ENCODE assay signal across 9 cellular contexts in the genomic region with DNA sequence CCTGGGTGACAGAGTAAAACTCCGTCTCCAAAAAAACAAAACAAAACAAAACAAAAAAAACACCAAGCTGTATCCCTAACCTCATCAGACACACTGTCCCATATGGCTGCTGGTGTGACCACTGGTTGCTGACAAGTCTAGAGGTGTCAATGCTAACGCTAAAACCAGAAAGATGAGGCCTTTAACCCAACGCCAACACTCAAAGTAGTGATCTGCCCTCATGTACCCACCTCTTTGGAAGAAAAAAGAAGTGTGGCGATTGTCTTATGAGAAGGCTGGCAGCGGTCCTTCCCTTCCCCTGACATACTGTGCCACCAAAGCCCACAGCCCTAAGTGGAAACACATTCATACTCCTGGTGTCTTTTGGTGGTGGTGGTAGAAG. TPM values are rescaled to one million over a fixed set of nuclear protein-coding genes. Genes with fewer than 3 reads are reported as not detected.
A peak's percentile ranks its signal among the peaks of the same experiment; 100 is the strongest.
DNase-seq lines count a peak whose midpoint lies in the region; ATAC-seq, FAIRE-seq and TF ChIP-seq lines count a peak whose summit lies in the region.
"Had no signal": no experiment of that assay in that cellular context is flagged by ENCODE, and none has a peak within 500 bp of the region (broad histone marks: within the 10 kb centered on the region; RNA-seq: fewer than 3 reads in every experiment).

No MANE protein-coding gene starts in this region.

- no peak for TF ChIP-seq EP300 in HepG2 (IDR thresholded peaks at IDR 0.05; ENCODE audit: low read depth in 2 of 2, low read length in 2 of 2)
- TF ChIP-seq EP300 in HepG2 (CRISPR knock-in tag; IDR thresholded peaks at IDR 0.05; ENCODE audit: borderline replicate concordance), result no peak

- no peak for DNase-seq in activated T-cell treated with anti-CD3 and anti-CD28 coated beads, Interleukin-2, amount 50 U/mL, for 72 hours
- DNase-seq in activated T-cell treated with anti-CD3 and anti-CD28 coated beads, Interleukin-2, amount 50 U/mL, for 48 hours, result no peak
- DNase-seq in activated T-helper 2 cell treated with anti-CD3 and anti-CD28 coated beads, Interferon-gamma antibody, Interleukin-2, Interleukin-4, amounts not matched to agents 10 μg/mL and 5 μg/mL and 100 μg/mL, durations not matched to agents 14 hours and 24 hours and 36 hours (ENCODE audit: low spot score), result no peak
- DNase-seq in HepG2 (ENCODE audit: low spot score) (no peak), tibial artery (no peak), left colon (no peak), glomerular visceral epithelial cell (ENCODE audit: extremely low spot score) (no peak), NCI-H2107 (lab: John Stamatoyannopoulos, UW) (no peak)

- TF ChIP-seq CTCF in HepG2 (CRISPR knock-in tag; IDR thresholded peaks at IDR 0.05) (no peak), tibial artery (IDR thresholded peaks at IDR 0.05) (no peak)

- CTCF ChIA-PET in HepG2 (lab: Yijun Ruan, JAX; ENCODE audit: low intra/inter-chr PET ratio, low total read pairs), result no interaction called here

- peaks cover 94% of the 10 kb centered on the region for H3K4me1 ChIP-seq in HepG2 (ENCODE audit: insufficient read depth, low read length)
- H3K4me1 ChIP-seq in tibial artery, result peaks cover 0 to 49% (median 29%) of the 10 kb centered on the region in 4 donors

- TF ChIP-seq POLR2A in HepG2 (IDR thresholded peaks at IDR 0.05; ENCODE audit: insufficient read depth in 1 of 2, low read depth in 2 of 2, low read length in 2 of 2), result no peak

- no peaks in the 10 kb centered on the region for H3K27me3 Mint-ChIP-seq in activated T-cell treated with anti-CD3 and anti-CD28 coated beads, Interleukin-2, amount 50 U/mL, for 72 hours (ENCODE audit: low read depth)
- no peaks in the 10 kb centered on the region for H3K27me3 Mint-ChIP-seq in activated T-helper 2 cell treated with anti-CD3 and anti-CD28 coated beads, Interferon-gamma antibody, Interleukin-2, Interleukin-4, amounts not matched to agents 10 μg/mL and 5 μg/mL and 100 μg/mL, durations not matched to agents 14 hours and 24 hours and 36 hours (ENCODE audit: low read depth)

- no peak overlapping the region for H2AFZ ChIP-seq in HepG2 (ENCODE audit: low read length)

- peak overlapping the region; percentile 62; the same call in 1 of the 2 replicates for H3K9ac ChIP-seq in HepG2 (ENCODE audit: insufficient read depth, low read depth, low read length)

- H3K36me3 ChIP-seq in HepG2 (replicated peaks in 1 of 2; ENCODE audit: control insufficient read depth in 1 of 2, insufficient read depth in 2 of 2, low read length in 2 of 2) (peaks cover 0 to 14% of the 10 kb centered on the region in 2 experiments; a peak in 2 of 5 replicates), tibial artery (no peaks in the 10 kb centered on the region)

- in situ Hi-C loops in HepG2 (cut with HindIII; ENCODE audit: extremely low pct_ligation_motif_present, low pct_unique_long_range_greater_than_20kb), result no loop called here

- H3K4me3 ChIP-seq in HepG2 (replicated peaks in 1 of 3; ENCODE audit: insufficient read depth in 1 of 3, low read depth in 2 of 3, low read length in 3 of 3), result peak overlapping the region in 1 of 3 experiments; percentile 65; a peak in 1 of 6 replicates
- H3K4me3 ChIP-seq in tibial artery, result peak overlapping the region; percentile 51 to 56

- intact Hi-C loops in activated T-helper 2 cell treated with anti-CD3 and anti-CD28 coated beads, Interferon-gamma antibody, Interleukin-2, Interleukin-4, amounts not matched to agents 10 μg/mL and 5 μg/mL and 100 μg/mL, durations not matched to agents 14 hours and 24 hours and 36 hours (cut with micrococcal nuclease), result loop anchor here (2.0 kb wide), 1 partner anchor 121 kb away; no protein-coding TSS in a partner anchor
- intact Hi-C loops in HepG2 (cut with micrococcal nuclease; ENCODE audit: unreplicated experiment) (loop anchor here (1.0 to 2.0 kb wide), 2 partner anchors 57 to 215 kb away; no protein-coding TSS in a partner anchor), tibial artery (cut with DNase I; ENCODE audit: low total_unique reads) (loop anchor here (5.0 kb wide), 1 partner anchor 223 kb away; no protein-coding TSS in a partner anchor), left colon (cut with DNase I, micrococcal nuclease) (loop anchor here in 1 of 2 donors (10.0 kb wide), 1 partner anchor 221 kb away; no protein-coding TSS in a partner anchor)

- FAIRE-seq in HepG2 (lab: Jason Lieb, UNC), result no peak
- FAIRE-seq: colon had no signal

- no peak for TF ChIP-seq RAD21 in HepG2 (CRISPR knock-in tag; IDR thresholded peaks at IDR 0.05)

- H3K4me2 ChIP-seq in HepG2 (ENCODE audit: low read depth, low read length), result peak overlapping the region; percentile 97

- peak overlapping the region; percentile 70 for H3K27ac ChIP-seq in HepG2 (ENCODE audit: extremely low read length, insufficient read depth, low read length)
- peak overlapping the region; percentile 73 to 76 for H3K27ac ChIP-seq in tibial artery

- no peak overlapping the region for H3K27ac Mint-ChIP-seq in activated T-cell treated with anti-CD3 and anti-CD28 coated beads, Interleukin-2, amount 50 U/mL, for 72 hours
- H3K27ac Mint-ChIP-seq in activated T-helper 2 cell treated with anti-CD3 and anti-CD28 coated beads, Interferon-gamma antibody, Interleukin-2, Interleukin-4, amounts not matched to agents 10 μg/mL and 5 μg/mL and 100 μg/mL, durations not matched to agents 14 hours and 24 hours and 36 hours, result peak overlapping the region; percentile 92

- no TSS peak for BruUV-seq in HepG2 (replicated peaks; lab: Mats Ljungman, UMichigan)

- H3K79me2 ChIP-seq in HepG2 (ENCODE audit: insufficient read depth, low read length), result peaks cover 99% of the 10 kb centered on the region

- ATAC-seq in activated T-cell treated with anti-CD3 and anti-CD28 coated beads, Interleukin-2, amount 50 U/mL, for 72 hours (replicated peaks in 1 of 2), result peak; percentile 12 to 16
- no peak for ATAC-seq in HepG2
- ATAC-seq in left colon, result no peak

- POLR2A ChIA-PET in HepG2 (lab: Yijun Ruan, JAX), result interaction anchor here (1.2 to 5.0 kb wide), 4 partner anchors 8 to 215 kb away, joined by 3 to 48 read pairs (median 11); partner anchors contain the start of gene SERTAD2

- H3K4me1 Mint-ChIP-seq in activated T-cell treated with anti-CD3 and anti-CD28 coated beads, Interleukin-2, amount 50 U/mL, for 72 hours (ENCODE audit: low read depth), result peaks cover 89% of the 10 kb centered on the region
- peaks cover 70% of the 10 kb centered on the region for H3K4me1 Mint-ChIP-seq in activated T-helper 2 cell treated with anti-CD3 and anti-CD28 coated beads, Interferon-gamma antibody, Interleukin-2, Interleukin-4, amounts not matched to agents 10 μg/mL and 5 μg/mL and 100 μg/mL, durations not matched to agents 14 hours and 24 hours and 36 hours (ENCODE audit: low read depth)

- 92% methylated on average over 5 of the region's 5 CpGs for WGBS in HepG2 (ENCODE audit: low lambda C conversion rate)

- H3K27me3 ChIP-seq in HepG2 (ENCODE audit: control insufficient read depth in 1 of 2, insufficient read depth in 2 of 2, low read length in 2 of 2) (no peaks in the 10 kb centered on the region), tibial artery (no peaks in the 10 kb centered on the region)

- H3K4me3 Mint-ChIP-seq in activated T-cell treated with anti-CD3 and anti-CD28 coated beads, Interleukin-2, amount 50 U/mL, for 72 hours, result peak overlapping the region; percentile 90 to 91
- H3K4me3 Mint-ChIP-seq in activated T-helper 2 cell treated with anti-CD3 and anti-CD28 coated beads, Interferon-gamma antibody, Interleukin-2, Interleukin-4, amounts not matched to agents 10 μg/mL and 5 μg/mL and 100 μg/mL, durations not matched to agents 14 hours and 24 hours and 36 hours (ENCODE audit: low read depth), result peak overlapping the region; percentile 87

- H3K9me3 ChIP-seq in HepG2 (ENCODE audit: low read length) (no peaks in the 10 kb centered on the region), tibial artery (no peaks in the 10 kb centered on the region)

- no peaks in the 10 kb centered on the region for H3K36me3 Mint-ChIP-seq in activated T-cell treated with anti-CD3 and anti-CD28 coated beads, Interleukin-2, amount 50 U/mL, for 72 hours (ENCODE audit: insufficient read depth in 2 of 2)
- H3K36me3 Mint-ChIP-seq in activated T-helper 2 cell treated with anti-CD3 and anti-CD28 coated beads, Interferon-gamma antibody, Interleukin-2, Interleukin-4, amounts not matched to agents 10 μg/mL and 5 μg/mL and 100 μg/mL, durations not matched to agents 14 hours and 24 hours and 36 hours (ENCODE audit: low read depth), result peaks cover 12% of the 10 kb centered on the region

- no peaks in the 10 kb centered on the region for H3K9me3 Mint-ChIP-seq in activated T-cell treated with anti-CD3 and anti-CD28 coated beads, Interleukin-2, amount 50 U/mL, for 72 hours
- no peaks in the 10 kb centered on the region for H3K9me3 Mint-ChIP-seq in activated T-helper 2 cell treated with anti-CD3 and anti-CD28 coated beads, Interferon-gamma antibody, Interleukin-2, Interleukin-4, amounts not matched to agents 10 μg/mL and 5 μg/mL and 100 μg/mL, durations not matched to agents 14 hours and 24 hours and 36 hours

- H4K20me1 ChIP-seq in HepG2 (ENCODE audit: insufficient read depth, low read length), result peaks cover 100% of the 10 kb centered on the region

RNA-seq across cellular contexts. Expression of gene SERTAD2, which starts 9.9 kb away (rescaled TPM):
- 10 to 100 TPM; 14.6 to 18.5 TPM for total RNA-seq in activated T-cell treated with anti-CD3 and anti-CD28 coated beads, Interleukin-2, amount 50 U/mL, for 72 hours
- 29.2 and 31.0 TPM in 2 replicates for total RNA-seq in activated T-helper 2 cell treated with anti-CD3 and anti-CD28 coated beads, Interferon-gamma antibody, Interleukin-2, Interleukin-4, amounts not matched to agents 10 μg/mL and 5 μg/mL and 100 μg/mL, durations not matched to agents 14 hours and 24 hours and 36 hours
- total RNA-seq in HepG2 (2016; rRNA removed; fragmentation: Illumina TruSeq; extraction: Trizol), result 6.7 and 11.8 TPM in 2 replicates
- 1.4 and 1.5 TPM in 2 replicates for total RNA-seq in HepG2 (2016; cell fraction: cytosol; rRNA removed; fragmentation: Illumina TruSeq; extraction: Trizol; ENCODE audit: low read depth)
- 6.7 and 10.6 TPM in 2 replicates for total RNA-seq in HepG2 (2016; cell fraction: insoluble cytoplasmic fraction; rRNA removed; fragmentation: Illumina TruSeq; extraction: Trizol)
- total RNA-seq in HepG2 (2016; cell fraction: membrane; rRNA removed; fragmentation: Illumina TruSeq; extraction: Trizol), result 7.8 and 8.3 TPM in 2 replicates
- 14.3 and 14.5 TPM in 2 replicates for total RNA-seq in HepG2 (2016; cell fraction: nucleus; rRNA removed; fragmentation: Illumina TruSeq; extraction: Trizol)
- polyA plus RNA-seq in HepG2 (2011; rRNA removed), result 22.6 and 23.5 TPM in 2 replicates
- 18.0 and 25.0 TPM in 2 replicates for polyA plus RNA-seq in HepG2 (2011; cell fraction: cytosol; rRNA removed)
- polyA plus RNA-seq in HepG2 (2011; cell fraction: nucleus; rRNA removed), result 19.6 and 25.0 TPM in 2 replicates
- polyA plus RNA-seq in HepG2 (2012), result 42.6 and 46.2 TPM in 2 replicates
- polyA plus RNA-seq in HepG2 (2016; cell fraction: cytosol; fragmentation: Illumina TruSeq; extraction: Trizol; ENCODE audit: low read depth), result 1.8 and 2.6 TPM in 2 replicates
- 15.8 and 17.6 TPM in 2 replicates for polyA plus RNA-seq in HepG2 (2016; cell fraction: insoluble cytoplasmic fraction; fragmentation: Illumina TruSeq; extraction: Trizol; ENCODE audit: low read depth)
- polyA plus RNA-seq in HepG2 (2016; cell fraction: membrane; fragmentation: Illumina TruSeq; extraction: Trizol; ENCODE audit: low read depth), result 6.6 and 6.8 TPM in 2 replicates
- polyA plus RNA-seq in HepG2 (2016; cell fraction: nucleus; fragmentation: Illumina TruSeq; extraction: Trizol; ENCODE audit: insufficient read depth, low read depth), result 25.6 and 26.8 TPM in 2 replicates
- polyA minus RNA-seq in HepG2 (2011; rRNA and poly(A)+ RNA removed; ENCODE audit: low replicate concordance), result 7.6 and 39.9 TPM in 2 replicates
- 37.8 and 40.2 TPM in 2 replicates for polyA minus RNA-seq in HepG2 (2011; cell fraction: cytosol; rRNA and poly(A)+ RNA removed)
- polyA minus RNA-seq in HepG2 (2011; cell fraction: nucleus; rRNA and poly(A)+ RNA removed), result 37.5 and 39.7 TPM in 2 replicates
- total RNA-seq in left colon, result 10 to 100 TPM; 16.0 to 20.5 TPM

Comparison
In these comparisons a context has a peak if more than half of its experiments do, and no peak if none do; other contexts are left out.
1. ATAC-seq: peak in activated T-cell treated with anti-CD3 and anti-CD28 coated beads, Interleukin-2, amount 50 U/mL, for 72 hours (2 of 2); none in HepG2 (single experiment) and left colon (single experiment).